ENCODE assay signal across 8 cellular contexts in the genomic region with DNA sequence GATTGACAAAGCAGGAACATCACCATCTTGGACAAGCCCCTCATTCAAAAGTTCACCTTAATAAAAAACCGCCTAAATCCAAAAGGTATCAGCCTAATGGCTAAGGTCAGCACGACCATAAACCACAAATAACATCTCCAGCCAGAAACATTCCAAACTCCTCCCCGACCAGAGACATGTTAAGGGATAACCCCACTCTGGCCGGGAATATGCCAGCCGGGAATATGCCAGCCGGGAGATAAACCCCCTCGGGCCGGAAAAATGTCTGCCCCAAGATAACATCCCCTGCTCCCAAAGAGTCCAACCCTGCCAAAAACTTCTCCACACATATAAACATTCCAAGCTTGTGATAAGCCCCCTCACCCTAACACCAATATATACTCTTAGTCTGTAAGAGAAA. TPM values are rescaled to one million over a fixed set of nuclear protein-coding genes. Genes with fewer than 3 reads are reported as not detected.
DNase-seq lines count a peak whose midpoint lies in the region; ATAC-seq and TF ChIP-seq lines count a peak whose summit lies in the region.

No MANE protein-coding gene starts in this region.

- peaks cover 12% of the 10 kb centered on the region for H3K36me3 Mint-ChIP-seq in activated CD8-positive, alpha-beta memory T cell treated with anti-CD3 and anti-CD28 coated beads, Interleukin-2, amount 10 ng/mL, durations not matched to agents 7 days and 5 days
- peaks cover 12% of the 10 kb centered on the region for H3K36me3 Mint-ChIP-seq in activated CD4-positive, alpha-beta memory T cell treated with anti-CD3 and anti-CD28 coated beads, Interleukin-2, amount 10 ng/mL, durations not matched to agents 7 days and 5 days (ENCODE audit: low read depth)

- H3K36me3 ChIP-seq in iPS-15b (ENCODE audit: control insufficient read depth, insufficient read depth, low read length), result peaks cover 4% of the 10 kb centered on the region
- peaks cover 6% of the 10 kb centered on the region for H3K36me3 ChIP-seq in suprapubic skin

- no peak for ATAC-seq in activated CD8-positive, alpha-beta memory T cell treated with anti-CD3 and anti-CD28 coated beads, Interleukin-2, amount 10 ng/mL, durations not matched to agents 7 days and 5 days
- ATAC-seq in HG03565 (IDR thresholded peaks at IDR 0.05; ENCODE audit: unreplicated experiment), result no peak
- no peak for ATAC-seq in GM21786 (IDR thresholded peaks at IDR 0.05; ENCODE audit: unreplicated experiment)

- peak; percentile 39 for DNase-seq in activated CD8-positive, alpha-beta memory T cell treated with anti-CD3 and anti-CD28 coated beads, Interleukin-2, amount 10 ng/mL, durations not matched to agents 7 days and 5 days
- no peak for DNase-seq in activated CD8-positive, alpha-beta memory T cell treated with anti-CD3 and anti-CD28 coated beads for 24 hours
- no peak for DNase-seq in activated CD4-positive, alpha-beta memory T cell treated with anti-CD3 and anti-CD28 coated beads, Interleukin-2, amount 10 ng/mL, durations not matched to agents 7 days and 5 days
- no peak for DNase-seq in suprapubic skin (ENCODE audit: low spot score in 2 of 2)
- no peak for DNase-seq in activated CD4-positive, CD25-positive, alpha-beta regulatory T cell (lab: John Stamatoyannopoulos, UW)

- H3K9ac ChIP-seq in iPS-15b (ENCODE audit: low read depth, low read length), result peak overlapping the region; percentile 84

- H3K27me3 ChIP-seq in iPS-15b (ENCODE audit: control insufficient read depth, insufficient read depth, low read length) (no peaks in the 10 kb centered on the region), suprapubic skin (no peaks in the 10 kb centered on the region)

- H3K4me3 Mint-ChIP-seq in activated CD8-positive, alpha-beta memory T cell treated with anti-CD3 and anti-CD28 coated beads, Interleukin-2, amount 10 ng/mL, durations not matched to agents 7 days and 5 days, result peak overlapping the region; percentile 87
- H3K4me3 Mint-ChIP-seq in activated CD4-positive, alpha-beta memory T cell treated with anti-CD3 and anti-CD28 coated beads, Interleukin-2, amount 10 ng/mL, durations not matched to agents 7 days and 5 days, result peak overlapping the region; percentile 84

- peak overlapping the region; percentile 94 for H3K4me3 ChIP-seq in iPS-15b (ENCODE audit: low read depth, low read length)
- peak overlapping the region; percentile 98 for H3K4me3 ChIP-seq in suprapubic skin

- CTCF ChIA-PET in activated CD8-positive, alpha-beta memory T cell treated with anti-CD3 and anti-CD28 coated beads, Interleukin-2, amount 10 ng/mL, durations not matched to agents 7 days and 5 days (lab: Charles Lee), result interaction anchor here (1.1 to 3.1 kb wide), 4 partner anchors 18 to 31 kb away, joined by 3 to 23 read pairs (median 7); a partner anchor contains a TSS
- CTCF ChIA-PET in activated CD4-positive, alpha-beta memory T cell treated with anti-CD3 and anti-CD28 coated beads, Interleukin-2, amount 10 ng/mL, durations not matched to agents 7 days and 5 days (lab: Charles Lee), result interaction anchor here (1.4 to 2.8 kb wide), 3 partner anchors 18 to 28 kb away, joined by 3 to 21 read pairs (median 5); a partner anchor contains a TSS

- no peaks in the 10 kb centered on the region for H3K27me3 Mint-ChIP-seq in activated CD8-positive, alpha-beta memory T cell treated with anti-CD3 and anti-CD28 coated beads, Interleukin-2, amount 10 ng/mL, durations not matched to agents 7 days and 5 days
- no peaks in the 10 kb centered on the region for H3K27me3 Mint-ChIP-seq in activated CD4-positive, alpha-beta memory T cell treated with anti-CD3 and anti-CD28 coated beads, Interleukin-2, amount 10 ng/mL, durations not matched to agents 7 days and 5 days

- H3K27ac Mint-ChIP-seq in activated CD8-positive, alpha-beta memory T cell treated with anti-CD3 and anti-CD28 coated beads, Interleukin-2, amount 10 ng/mL, durations not matched to agents 7 days and 5 days, result peak overlapping the region; percentile 68
- H3K27ac Mint-ChIP-seq in activated CD4-positive, alpha-beta memory T cell treated with anti-CD3 and anti-CD28 coated beads, Interleukin-2, amount 10 ng/mL, durations not matched to agents 7 days and 5 days, result peak overlapping the region; percentile 32

- no peak for TF ChIP-seq EP300 in suprapubic skin (IDR thresholded peaks at IDR 0.05)

- peaks cover 4% of the 10 kb centered on the region for H3K4me1 ChIP-seq in iPS-15b (ENCODE audit: control insufficient read depth, insufficient read depth, low read length)
- H3K4me1 ChIP-seq in suprapubic skin, result peaks cover 31% of the 10 kb centered on the region

- no peaks in the 10 kb centered on the region for H3K9me3 ChIP-seq in iPS-15b (ENCODE audit: control insufficient read depth, insufficient read depth, low read length)
- H3K9me3 ChIP-seq in suprapubic skin, result no peaks in the 10 kb centered on the region

- H3K9me3 Mint-ChIP-seq in activated CD8-positive, alpha-beta memory T cell treated with anti-CD3 and anti-CD28 coated beads, Interleukin-2, amount 10 ng/mL, durations not matched to agents 7 days and 5 days (ENCODE audit: low read depth), result no peaks in the 10 kb centered on the region
- H3K9me3 Mint-ChIP-seq in activated CD4-positive, alpha-beta memory T cell treated with anti-CD3 and anti-CD28 coated beads, Interleukin-2, amount 10 ng/mL, durations not matched to agents 7 days and 5 days, result no peaks in the 10 kb centered on the region

- peaks cover 42% of the 10 kb centered on the region for H3K4me1 Mint-ChIP-seq in activated CD8-positive, alpha-beta memory T cell treated with anti-CD3 and anti-CD28 coated beads, Interleukin-2, amount 10 ng/mL, durations not matched to agents 7 days and 5 days
- H3K4me1 Mint-ChIP-seq in activated CD4-positive, alpha-beta memory T cell treated with anti-CD3 and anti-CD28 coated beads, Interleukin-2, amount 10 ng/mL, durations not matched to agents 7 days and 5 days, result peaks cover 44% of the 10 kb centered on the region

- TF ChIP-seq POLR2A in suprapubic skin (IDR thresholded peaks at IDR 0.05), result no peak

- POLR2A ChIA-PET in activated CD4-positive, alpha-beta memory T cell treated with anti-CD3 and anti-CD28 coated beads, Interleukin-2, amount 10 ng/mL, durations not matched to agents 7 days and 5 days (lab: Charles Lee), result interaction anchor here (1.1 to 3.0 kb wide), 6 partner anchors 12 to 276 kb away, joined by 4 to 46 read pairs (median 14); a partner anchor contains a TSS

- TF ChIP-seq CTCF in suprapubic skin (IDR thresholded peaks at IDR 0.05), result no peak

- H3K27ac ChIP-seq in suprapubic skin, result no peak overlapping the region

- WGBS in suprapubic skin, result 5% methylated on average over 8 of the region's 8 CpGs

RNA-seq across cellular contexts. Expression of a gene that starts 1.4 kb away (rescaled TPM):
- 10 to 100 TPM; 21.9 to 29.4 TPM for total RNA-seq in activated CD8-positive, alpha-beta memory T cell treated with anti-CD3 and anti-CD28 coated beads, Interleukin-2, amount 10 ng/mL, durations not matched to agents 7 days and 5 days
- 10 to 100 TPM; 15.0 to 16.3 TPM for total RNA-seq in activated CD4-positive, alpha-beta memory T cell treated with anti-CD3 and anti-CD28 coated beads, Interleukin-2, amount 10 ng/mL, durations not matched to agents 7 days and 5 days
- total RNA-seq in suprapubic skin, result 10 to 100 TPM; 11.6 to 19.1 (median 14.6) TPM

RNA-seq across cellular contexts. Expression of a gene that starts 18.6 kb away (rescaled TPM):
- 10 to 100 TPM; 52.5 to 79.0 TPM for total RNA-seq in activated CD8-positive, alpha-beta memory T cell treated with anti-CD3 and anti-CD28 coated beads, Interleukin-2, amount 10 ng/mL, durations not matched to agents 7 days and 5 days
- total RNA-seq in activated CD4-positive, alpha-beta memory T cell treated with anti-CD3 and anti-CD28 coated beads, Interleukin-2, amount 10 ng/mL, durations not matched to agents 7 days and 5 days, result 10 to 100 TPM; 76.6 to 76.8 TPM
- total RNA-seq in suprapubic skin, result 10 to 100 TPM; 24.5 to 34.8 (median 25.3) TPM

RNA-seq across cellular contexts. Expression of a gene that starts 18.9 kb away (rescaled TPM):
- 10 to 100 TPM; 30.8 to 36.4 TPM for total RNA-seq in activated CD8-positive, alpha-beta memory T cell treated with anti-CD3 and anti-CD28 coated beads, Interleukin-2, amount 10 ng/mL, durations not matched to agents 7 days and 5 days
- total RNA-seq in activated CD4-positive, alpha-beta memory T cell treated with anti-CD3 and anti-CD28 coated beads, Interleukin-2, amount 10 ng/mL, durations not matched to agents 7 days and 5 days, result 10 to 100 TPM; 28.7 to 29.0 TPM
- 10 to 100 TPM in 1 of 4 donors, 1 to 10 TPM in 3; 5.8 to 15.2 (median 8.1) TPM for total RNA-seq in suprapubic skin

RNA-seq across cellular contexts. Expression of a gene that starts 28.5 kb away (rescaled TPM):
- total RNA-seq in activated CD8-positive, alpha-beta memory T cell treated with anti-CD3 and anti-CD28 coated beads, Interleukin-2, amount 10 ng/mL, durations not matched to agents 7 days and 5 days, result 100 to 1,000 TPM; 166 to 240 TPM
- total RNA-seq in activated CD4-positive, alpha-beta memory T cell treated with anti-CD3 and anti-CD28 coated beads, Interleukin-2, amount 10 ng/mL, durations not matched to agents 7 days and 5 days, result 100 to 1,000 TPM; 123 TPM
- total RNA-seq in suprapubic skin, result 100 to 1,000 TPM in 3 of 4 donors, 10 to 100 TPM in 1; 55.7 to 173 (median 117) TPM

RNA-seq across cellular contexts. Expression of a gene that starts 47.4 kb away (rescaled TPM):
- total RNA-seq in activated CD8-positive, alpha-beta memory T cell treated with anti-CD3 and anti-CD28 coated beads, Interleukin-2, amount 10 ng/mL, durations not matched to agents 7 days and 5 days, result 10 to 100 TPM; 50.7 to 55.5 TPM
- total RNA-seq in activated CD4-positive, alpha-beta memory T cell treated with anti-CD3 and anti-CD28 coated beads, Interleukin-2, amount 10 ng/mL, durations not matched to agents 7 days and 5 days, result 10 to 100 TPM; 49.5 to 52.2 TPM
- total RNA-seq in suprapubic skin, result 10 to 100 TPM; 29.2 to 81.7 (median 34.8) TPM
